ENCODE assay signal across 8 cellular contexts in the genomic region with DNA sequence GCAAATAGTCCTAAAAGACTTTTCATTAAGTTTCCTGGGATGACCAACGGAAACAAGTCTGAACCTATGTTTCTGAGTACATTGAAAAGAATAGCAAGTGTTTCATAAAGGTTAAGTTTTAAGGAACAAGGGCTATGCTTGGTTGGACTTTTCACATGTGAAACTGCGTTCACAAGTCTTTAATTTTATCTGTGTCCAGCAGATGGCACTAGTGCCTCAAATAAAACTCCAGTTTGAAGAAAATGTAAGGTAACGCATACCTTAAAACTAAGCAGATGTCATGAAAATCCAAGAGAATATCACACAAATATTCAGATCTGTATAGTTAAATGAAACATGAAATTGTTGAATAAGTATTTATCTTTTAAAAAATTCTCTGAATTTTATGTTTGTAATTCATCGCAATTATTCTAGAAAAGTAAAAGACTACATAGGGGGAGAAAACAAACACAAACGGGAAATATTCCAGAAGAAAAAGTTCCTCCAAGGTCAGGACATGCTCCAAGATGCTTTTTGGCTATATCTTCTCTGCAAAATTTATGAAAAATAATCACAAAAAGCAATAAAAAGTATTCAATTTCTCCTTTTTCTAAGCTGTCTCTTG.
A peak's percentile ranks its signal among the peaks of the same experiment; 100 is the strongest.
DNase-seq lines count a peak whose midpoint lies in the region; ATAC-seq, FAIRE-seq and TF ChIP-seq lines count a peak whose summit lies in the region.

No MANE protein-coding gene starts in this region.

- intact Hi-C loops in K562 (cut with micrococcal nuclease), result loop anchor here (1.0 to 10.0 kb wide), 5 partner anchors 653 to 1579 kb away; no protein-coding TSS in a partner anchor
- intact Hi-C loops in transverse colon (cut with DNase I; ENCODE audit: low total_unique reads), result loop anchor here (5.0 kb wide), 1 partner anchor 941 kb away; no protein-coding TSS in a partner anchor

- in situ Hi-C loops in Caki2 (cut with HindIII; ENCODE audit: low pct_unique_long_range_greater_than_20kb, low sequenced_read_pairs), result no loop called here
- in situ Hi-C loops in K562 (cut with MboI), result no loop called here
- in situ Hi-C loops in transverse colon (cut with MboI; ENCODE audit: low pct_ligation_motif_present in 1 of 4, low pct_unique_long_range_greater_than_20kb in 1 of 4, low sequenced_read_pairs in 3 of 4), result loop anchor here in 2 of 4 donors (10.0 to 25.0 kb wide), 2 partner anchors 949 to 956 kb away; no protein-coding TSS in a partner anchor

- CTCF ChIA-PET in K562 (lab: Yijun Ruan, JAX; ENCODE audit: low intra/inter-chr PET ratio), result interaction anchor here (0.6 to 1.1 kb wide), 3 partner anchors 9 to 940 kb away, joined by 3 read pairs; no protein-coding TSS in a partner anchor

- H3K4me2 ChIP-seq in K562 (ENCODE audit: insufficient read depth, low read length), result no peak overlapping the region

- H3K79me2 ChIP-seq in K562 (ENCODE audit: control insufficient read depth, insufficient read depth, low read length), result no peaks in the 10 kb centered on the region

- POLR2A ChIA-PET in K562 (lab: Yijun Ruan, JAX), result no interaction called here

- H3K27ac ChIP-seq in K562 (ENCODE audit: extremely low read depth, low read depth, low read length) (no peak overlapping the region), transverse colon (no peak overlapping the region)

- no peak overlapping the region for H3K9ac ChIP-seq in K562 (ENCODE audit: insufficient read depth in 1 of 2, low read depth in 2 of 2, low read length in 2 of 2)

- TF ChIP-seq CTCF in K562 (IDR thresholded peaks at IDR 0.05 in 2 of 3, conservative IDR thresholded peaks at IDR 0.05 in 1 of 3; ENCODE audit: insufficient read depth in 2 of 3, low read depth in 1 of 3, low read length in 3 of 3), result peak in 2 of 3 experiments; percentile 41 to 68; a peak in 4 of 6 replicates
- TF ChIP-seq CTCF in transverse colon (IDR thresholded peaks at IDR 0.05), result peak; percentile 60 to 71 (median 63)

- H3K9me3 ChIP-seq in K562 (replicated peaks; ENCODE audit: control insufficient read depth, insufficient read depth, low read depth, low read length), result no peaks in the 10 kb centered on the region
- H3K9me3 ChIP-seq in transverse colon, result no peaks in the 10 kb centered on the region

- FAIRE-seq in K562 (lab: Jason Lieb, UNC), result peak; percentile 89

- H3K9me1 ChIP-seq in K562 (ENCODE audit: control insufficient read depth, insufficient read depth, low read length), result no peaks in the 10 kb centered on the region

- BruUV-seq in K562 (replicated peaks; lab: Mats Ljungman, UMichigan), result no TSS peak

- TF ChIP-seq POLR2A in K562 (conservative IDR thresholded peaks at IDR 0.05) (no peak), transverse colon (IDR thresholded peaks at IDR 0.05) (no peak)

- H3K27me3 ChIP-seq in K562 (ENCODE audit: control insufficient read depth in 2 of 2, insufficient read depth in 2 of 2, low read length in 2 of 2), result no peaks in the 10 kb centered on the region
- H3K27me3 ChIP-seq in transverse colon, result no peaks in the 10 kb centered on the region

- H3K4me1 ChIP-seq in K562 (replicated peaks in 1 of 2; ENCODE audit: control insufficient read depth in 2 of 2, insufficient read depth in 2 of 2, low read length in 2 of 2) (no peaks in the 10 kb centered on the region), transverse colon (peaks cover 0 to 6% (median 0%) of the 10 kb centered on the region in 4 donors)

- DNase-seq in Caki2 (ENCODE audit: low read depth) (peak; percentile 22), NCI-H526 (lab: John Stamatoyannopoulos, UW) (peak; percentile 33 to 71), K562 (ENCODE audit: extremely low read depth in 1 of 4, low spot score in 3 of 4) (peak; percentile 9 to 70 (median 22)), kidney tubule cell (ENCODE audit: low spot score) (peak; percentile 74), transverse colon (no peak)
- no peak for DNase-seq in activated T-cell treated with anti-CD3 and anti-CD28 coated beads, Interleukin-2, amount 50 U/mL, for 48 hours

- no peak overlapping the region for H2AFZ ChIP-seq in K562 (ENCODE audit: low read depth, low read length)

- no peak for TF ChIP-seq EP300 in K562 (IDR thresholded peaks at IDR 0.05; ENCODE audit: low read length)
- no peak for TF ChIP-seq EP300 in transverse colon (IDR thresholded peaks at IDR 0.05; ENCODE audit: low read depth)

- H4K20me1 ChIP-seq in K562 (replicated peaks; ENCODE audit: control insufficient read depth, insufficient read depth, low read length), result no peaks in the 10 kb centered on the region

- 2% methylated on average over 5 of the region's 5 CpGs for WGBS in K562 (ENCODE audit: insufficient coverage, low coverage, missing lambda C conversion rate)
- WGBS in transverse colon (ENCODE audit: low coverage in 1 of 2), 2 donors, result 20 to 29% methylated on average over 5 of the region's 5 CpGs

- ATAC-seq in GM18517 (IDR thresholded peaks at IDR 0.05; ENCODE audit: unreplicated experiment) (peak; percentile 90), HG03159 (IDR thresholded peaks at IDR 0.05; ENCODE audit: unreplicated experiment) (peak; percentile 81), K562 (peak; percentile 72)

- H3K4me3 ChIP-seq in K562, result no peak overlapping the region
- no peak overlapping the region for H3K4me3 ChIP-seq in transverse colon

- TF ChIP-seq RAD21 in K562 (CRISPR knock-in tag; conservative IDR thresholded peaks at IDR 0.05 in 1 of 2, IDR thresholded peaks at IDR 0.05 in 1 of 2), result peak; percentile 50 to 71

- H3K36me3 ChIP-seq in K562 (ENCODE audit: control insufficient read depth, insufficient read depth, low read length) (no peaks in the 10 kb centered on the region), transverse colon (no peaks in the 10 kb centered on the region)

TF ChIP-seq in K562, 482 proteins besides CTCF, POLR2A, EP300 and RAD21:
- TF ChIP-seq DEAF1 (CRISPR knock-in tag; IDR thresholded peaks at IDR 0.05) (0 out of 2 replicates have a peak, but pooled peaks have one; percentile 29), CHD4 (IDR thresholded peaks at IDR 0.05; ENCODE audit: insufficient read depth, insufficient replicate concordance, low read depth, low read length, poor library complexity, severe bottlenecking) (no peak), SMC3 (conservative IDR thresholded peaks at IDR 0.05; ENCODE audit: insufficient read depth, low read depth, low read length) (peak; percentile 51)
- TF ChIP-seq, protein P1, sequence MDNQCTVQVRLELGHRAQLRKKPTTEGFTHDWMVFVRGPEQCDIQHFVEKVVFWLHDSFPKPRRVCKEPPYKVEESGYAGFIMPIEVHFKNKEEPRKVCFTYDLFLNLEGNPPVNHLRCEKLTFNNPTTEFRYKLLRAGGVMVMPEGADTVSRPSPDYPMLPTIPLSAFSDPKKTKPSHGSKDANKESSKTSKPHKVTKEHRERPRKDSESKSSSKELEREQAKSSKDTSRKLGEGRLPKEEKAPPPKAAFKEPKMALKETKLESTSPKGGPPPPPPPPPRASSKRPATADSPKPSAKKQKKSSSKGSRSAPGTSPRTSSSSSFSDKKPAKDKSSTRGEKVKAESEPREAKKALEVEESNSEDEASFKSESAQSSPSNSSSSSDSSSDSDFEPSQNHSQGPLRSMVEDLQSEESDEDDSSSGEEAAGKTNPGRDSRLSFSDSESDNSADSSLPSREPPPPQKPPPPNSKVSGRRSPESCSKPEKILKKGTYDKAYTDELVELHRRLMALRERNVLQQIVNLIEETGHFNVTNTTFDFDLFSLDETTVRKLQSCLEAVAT (IDR thresholded peaks at IDR 0.05), result no peak

Comparison
In these comparisons a context has a peak if more than half of its experiments do, and no peak if none do; other contexts are left out.
1. DNase-seq: peak in Caki2 (single experiment), NCI-H526 (2 of 2), K562 (4 of 4) and kidney tubule cell (single experiment); none in transverse colon (single experiment) and activated T-cell treated with anti-CD3 and anti-CD28 coated beads, Interleukin-2, amount 50 U/mL, for 48 hours (0 of 2).
2. Peak in every context shown above with its lines, with median percentiles within 50 percentile points of each other: ATAC-seq.